In the genomic region with DNA sequence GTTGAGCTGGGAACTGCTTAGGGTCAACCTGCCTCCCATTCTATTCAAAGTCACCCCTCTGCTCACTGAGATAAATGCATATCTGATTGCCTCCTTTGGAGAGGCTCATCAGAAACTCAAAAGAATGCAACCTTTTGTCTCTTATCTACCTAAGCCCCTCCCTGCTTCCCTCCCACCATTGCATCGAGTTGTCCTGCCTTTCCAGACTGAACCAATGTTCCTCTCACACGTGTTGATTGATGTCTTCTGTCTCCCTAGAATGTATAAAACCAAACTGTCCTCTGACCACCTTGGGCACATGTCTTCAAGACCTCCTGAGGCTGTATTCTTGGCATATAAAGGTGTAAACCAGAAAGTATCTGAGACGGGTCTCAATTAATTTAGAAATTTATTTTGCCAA, we compare ENCODE assay signal across 4 cellular contexts. TPM values are rescaled to one million over a fixed set of nuclear protein-coding genes. Genes with fewer than 3 reads are reported as not detected.
"Had no signal": no experiment of that assay in that cellular context is flagged by ENCODE, and none has a peak within 500 bp of the region (broad histone marks: within the 10 kb centered on the region; RNA-seq: fewer than 3 reads in every experiment).

No MANE protein-coding gene starts in this region.

RNA-seq across cellular contexts. Expression of gene PHF21B, which starts 42.9 kb away (rescaled TPM):
- total RNA-seq: activated B cell treated with CpG ODN at 0.5 μM for 24 hours; activated T-helper 17 cell treated with anti-CD3 and anti-CD28 coated beads, Interleukin-2, amount 50 U/mL, for 72 hours; bronchial epithelial cell; T-helper 2 cell treated with Interferon-gamma antibody and Interleukin-4, amounts not matched to agents 100 ng/mL and 5 ng/mL, for 36 hours had no signal
